ENCODE assay signal across 8 cellular contexts in the genomic region with DNA sequence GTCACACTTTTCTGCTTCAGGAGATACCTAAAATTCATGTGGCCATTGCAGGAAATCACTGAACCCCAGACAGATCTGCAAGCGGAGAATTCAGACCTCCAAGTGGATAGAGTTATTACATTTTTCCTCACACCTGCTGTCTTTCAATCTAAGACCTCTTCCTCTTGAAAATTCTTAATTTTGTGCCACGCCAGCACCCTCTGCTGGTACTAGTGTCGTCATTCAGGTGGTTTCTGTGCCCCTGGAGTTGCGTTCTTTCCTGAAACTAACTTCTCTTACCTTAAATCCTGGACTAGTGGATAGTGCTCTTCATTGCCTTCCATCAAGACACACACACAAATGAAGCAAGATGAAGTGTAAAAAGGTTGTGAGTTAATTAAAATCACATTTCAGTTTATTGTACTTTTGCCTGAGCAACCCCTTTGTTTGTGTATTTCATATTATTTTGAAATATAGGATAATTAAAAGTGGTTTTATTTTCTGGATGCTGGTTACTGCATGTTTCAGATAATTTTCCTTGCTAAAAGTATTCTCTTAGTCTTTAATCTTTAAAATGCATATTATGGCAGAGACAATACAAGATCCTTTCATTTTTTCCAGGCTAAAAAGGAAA. TPM values are rescaled to one million over a fixed set of nuclear protein-coding genes. Genes with fewer than 3 reads are reported as not detected.
DNase-seq lines count a peak whose midpoint lies in the region; ATAC-seq and TF ChIP-seq lines count a peak whose summit lies in the region.

No MANE protein-coding gene starts in this region.

- H3K9me3 Mint-ChIP-seq in chondrocyte (ENCODE audit: low read depth): peaks cover 7% of the 10 kb centered on the region
- no peaks in the 10 kb centered on the region for H3K9me3 Mint-ChIP-seq in neural crest cell
- peaks cover 0 to 4% of the 10 kb centered on the region in 2 donors for H3K9me3 Mint-ChIP-seq in stimulated activated naive B cell treated with anti-CD40 and anti-IgM and Interleukin-4, amounts not matched to agents 10 μg/mL and 1 μg/mL and 100 μg/mL, for 72 hours

- H3K27ac Mint-ChIP-seq in chondrocyte (ENCODE audit: unreplicated experiment): no peak overlapping the region
- H3K27ac Mint-ChIP-seq in neural crest cell (ENCODE audit: unreplicated experiment): no peak overlapping the region
- no peak overlapping the region for H3K27ac Mint-ChIP-seq in stimulated activated naive B cell treated with anti-CD40 and anti-IgM and Interleukin-4, amounts not matched to agents 10 μg/mL and 1 μg/mL and 100 μg/mL, for 72 hours

- ATAC-seq in stimulated activated naive B cell treated with anti-CD40 and anti-IgM and Interleukin-4, amounts not matched to agents 10 μg/mL and 1 μg/mL and 100 μg/mL, for 72 hours (replicated peaks): no peak
- no peak for ATAC-seq in GM18498 (IDR thresholded peaks at IDR 0.05; ENCODE audit: unreplicated experiment)

- H3K27me3 Mint-ChIP-seq in chondrocyte (ENCODE audit: low read depth) (peaks cover 68% of the 10 kb centered on the region), neural crest cell (ENCODE audit: low read depth) (peaks cover 85% of the 10 kb centered on the region)
- H3K27me3 Mint-ChIP-seq in stimulated activated naive B cell treated with anti-CD40 and anti-IgM and Interleukin-4, amounts not matched to agents 10 μg/mL and 1 μg/mL and 100 μg/mL, for 72 hours: peaks cover 52 to 71% of the 10 kb centered on the region in 2 donors

- in situ Hi-C loops in GM13976 (cut with MboI; ENCODE audit: low sequenced_read_pairs, unreplicated experiment): no loop called here

- DNase-seq in DMS79 (lab: John Stamatoyannopoulos, UW) (peak; percentile 7), RPMI7951 (ENCODE audit: low read depth) (peak; percentile 63), chondrocyte (ENCODE audit: low spot score) (no peak), neural crest cell (ENCODE audit: low read depth, low spot score) (peak; percentile 21), GM13976 (ENCODE audit: low spot score) (no peak)
- no peak for DNase-seq in stimulated activated naive B cell treated with anti-CD40 and anti-IgM and Interleukin-4, amounts not matched to agents 10 μg/mL and 1 μg/mL and 100 μg/mL, for 72 hours

- no peak overlapping the region for H3K4me3 Mint-ChIP-seq in chondrocyte (ENCODE audit: unreplicated experiment)
- H3K4me3 Mint-ChIP-seq in neural crest cell: peak overlapping the region; percentile 78
- peak overlapping the region in 1 of 2 donors; percentile 36 for H3K4me3 Mint-ChIP-seq in stimulated activated naive B cell treated with anti-CD40 and anti-IgM and Interleukin-4, amounts not matched to agents 10 μg/mL and 1 μg/mL and 100 μg/mL, for 72 hours

- peak; percentile 55 for TF ChIP-seq CTCF in LNCAP (IDR thresholded peaks at IDR 0.05)
- TF ChIP-seq CTCF in chondrocyte (IDR thresholded peaks at IDR 0.05): peak; percentile 66
- TF ChIP-seq CTCF in neural crest cell (conservative IDR thresholded peaks at IDR 0.05): peak; percentile 69
- no peak for TF ChIP-seq CTCF in GM13976 (IDR thresholded peaks at IDR 0.05; ENCODE audit: borderline replicate concordance, control extremely low read depth, extremely low read depth, insufficient read depth, missing control alignments)

- H3K36me3 Mint-ChIP-seq in chondrocyte (ENCODE audit: low read depth): peaks cover 2% of the 10 kb centered on the region
- H3K36me3 Mint-ChIP-seq in neural crest cell (ENCODE audit: low read depth): no peaks in the 10 kb centered on the region
- H3K36me3 Mint-ChIP-seq in stimulated activated naive B cell treated with anti-CD40 and anti-IgM and Interleukin-4, amounts not matched to agents 10 μg/mL and 1 μg/mL and 100 μg/mL, for 72 hours: no peaks in the 10 kb centered on the region

- peaks cover 7% of the 10 kb centered on the region for H3K4me1 Mint-ChIP-seq in chondrocyte (ENCODE audit: low read depth)
- H3K4me1 Mint-ChIP-seq in neural crest cell: peaks cover 8% of the 10 kb centered on the region
- peaks cover 7 to 18% of the 10 kb centered on the region in 2 donors for H3K4me1 Mint-ChIP-seq in stimulated activated naive B cell treated with anti-CD40 and anti-IgM and Interleukin-4, amounts not matched to agents 10 μg/mL and 1 μg/mL and 100 μg/mL, for 72 hours

RNA-seq across cellular contexts. Expression of gene DNER, which starts 1.6 kb away (rescaled TPM):
- 109 and 126 TPM in 2 replicates for total RNA-seq in RPMI7951 (2014; rRNA removed; shearing (Covaris generic))
- total RNA-seq in chondrocyte (not detected in 3 replicates), neural crest cell (4.0 and 4.1 TPM in 2 replicates)

Comparison
In these comparisons a context has a peak if more than half of its experiments do, and no peak if none do; other contexts are left out.
1. DNase-seq: peak in DMS79 (single experiment), RPMI7951 (single experiment) and neural crest cell (single experiment); none in chondrocyte (single experiment), GM13976 (single experiment) and stimulated activated naive B cell treated with anti-CD40 and anti-IgM and Interleukin-4, amounts not matched to agents 10 μg/mL and 1 μg/mL and 100 μg/mL, for 72 hours (single experiment).
2. RNA of gene DNER, which starts 1.6 kb away (total RNA-seq): 109 to 126 TPM in RPMI7951; 4.0 to 4.1 TPM in neural crest cell and not detected in chondrocyte; every median in the first group is over 10 times any median in the second.